Comparison of ENCODE assay signal across 29 cellular contexts in genomic region chr6:29679962-29680361, GRCh38. TPM values are rescaled to one million over a fixed set of nuclear protein-coding genes. Genes with fewer than 3 reads are reported as not detected.
DNase-seq lines count a peak whose midpoint lies in the region; ATAC-seq and TF ChIP-seq lines count a peak whose summit lies in the region.
"Had no signal": no experiment of that assay in that cellular context is flagged by ENCODE, and none has a peak within 500 bp of the region (broad histone marks: within the 10 kb centered on the region; RNA-seq: fewer than 3 reads in every experiment).

No MANE protein-coding gene starts in this region.

- no peak for TF ChIP-seq CTCF in epithelial cell of esophagus (IDR thresholded peaks at IDR 0.05; ENCODE audit: insufficient read depth, low read depth, low read length, missing control alignments)
- no peak for TF ChIP-seq CTCF in smooth muscle cell (IDR thresholded peaks at IDR 0.05; ENCODE audit: borderline replicate concordance, insufficient read depth, poor library complexity, severe bottlenecking)

- H3K36me3 ChIP-seq in smooth muscle cell (ENCODE audit: low read depth), result no peaks in the 10 kb centered on the region
- H3K36me3 ChIP-seq: esophagus muscularis mucosa, spleen, stomach had no signal

- peak overlapping the region; percentile 60 for H3K4me3 Mint-ChIP-seq in activated CD4-positive, alpha-beta T cell treated with anti-CD3 and anti-CD28 coated beads, Interleukin-2, amount 10 ng/mL, durations not matched to agents 24 days and 14 days
- H3K4me3 Mint-ChIP-seq in stimulated activated effector memory CD8-positive, alpha-beta T cell treated with anti-CD3 and anti-CD28 coated beads, Interleukin-12 subunit alpha, Interleukin-12 subunit beta, amount 100 ng/mL, for 72 hours, result peak overlapping the region; percentile 60
- peak overlapping the region in 1 of 2 donors; percentile 71 for H3K4me3 Mint-ChIP-seq in activated T-cell treated with anti-CD3 and anti-CD28 coated beads, Interleukin-2, amount 50 U/mL, for 72 hours
- H3K4me3 Mint-ChIP-seq: activated T-cell treated with anti-CD3 and anti-CD28 coated beads, Interleukin-2, amount 50 U/mL, for 4 hours; memory B cell; type B pancreatic cell had no signal

- H3K27ac ChIP-seq in smooth muscle cell (ENCODE audit: low read depth), result no peak overlapping the region
- H3K27ac ChIP-seq: esophagus muscularis mucosa, stomach had no signal

- no peaks in the 10 kb centered on the region for H3K27me3 ChIP-seq in smooth muscle cell (ENCODE audit: low read depth)

- DNase-seq in activated CD4-positive, alpha-beta T cell treated with anti-CD3 and anti-CD28 coated beads, Interleukin-2, amount 10 ng/mL, durations not matched to agents 24 days and 14 days, result no peak
- no peak for DNase-seq in activated CD4-positive, alpha-beta T cell treated with anti-CD3 and anti-CD28 coated beads, Interleukin-2, amount 50 U/mL, for 4 hours
- peak; percentile 16 for DNase-seq in UCSD-AML1 (lab: John Stamatoyannopoulos, UW; ENCODE audit: unreplicated experiment)
- DNase-seq in epithelial cell of esophagus (ENCODE audit: low read depth), result peak; percentile 82
- no peak for DNase-seq in stimulated activated effector memory CD8-positive, alpha-beta T cell treated with anti-CD3 and anti-CD28 coated beads, Interleukin-12 subunit alpha, Interleukin-12 subunit beta, amount 100 ng/mL, for 72 hours (ENCODE audit: low spot score in 2 of 2)
- no peak for DNase-seq in activated T-cell treated with anti-CD3 and anti-CD28 coated beads, Interleukin-2, amount 50 U/mL, for 72 hours
- no peak for DNase-seq in smooth muscle cell (lab: John Stamatoyannopoulos, UW; ENCODE audit: unreplicated experiment)
- DNase-seq: activated naive CD4-positive, alpha-beta T cell treated with anti-CD3 and anti-CD28 coated beads, Interleukin-2, amount 50 U/mL, for 16 hours; activated T-cell treated with anti-CD3 and anti-CD28 coated beads, Interleukin-2, amount 50 U/mL, for 4 hours; cerebellar nuclear complex; effector CD4-positive, alpha-beta T cell; NCI-H1436 treated with DMSO at 0.1 percent for 48 hours; NCI-H510A treated with DMSO at 0.1 percent for 48 hours; NK-92 treated with Interleukin-12 subunit alpha and Interleukin-12 subunit beta, amount 100 ng/mL, for 24 hours; spleen; stimulated activated CD4-positive, alpha-beta T cell treated with anti-CD3 and anti-CD28 coated beads, Interleukin-4, amount 100 ng/mL, for 1 hour; stomach; T-helper 9 cell had no signal

- H3K9ac ChIP-seq in smooth muscle cell (ENCODE audit: low read depth), result no peak overlapping the region

- H3K36me3 Mint-ChIP-seq in activated CD4-positive, alpha-beta T cell treated with anti-CD3 and anti-CD28 coated beads, Interleukin-2, amount 10 ng/mL, durations not matched to agents 24 days and 14 days (ENCODE audit: low read depth), result no peaks in the 10 kb centered on the region
- H3K36me3 Mint-ChIP-seq in stimulated activated effector memory CD8-positive, alpha-beta T cell treated with anti-CD3 and anti-CD28 coated beads, Interleukin-12 subunit alpha, Interleukin-12 subunit beta, amount 100 ng/mL, for 72 hours, result no peaks in the 10 kb centered on the region
- H3K36me3 Mint-ChIP-seq in activated T-cell treated with anti-CD3 and anti-CD28 coated beads, Interleukin-2, amount 50 U/mL, for 72 hours (ENCODE audit: insufficient read depth in 2 of 2), result no peaks in the 10 kb centered on the region
- H3K36me3 Mint-ChIP-seq: memory B cell, type B pancreatic cell had no signal

- no peak overlapping the region for H3K4me2 ChIP-seq in smooth muscle cell

- H3K4me1 Mint-ChIP-seq in activated CD4-positive, alpha-beta T cell treated with anti-CD3 and anti-CD28 coated beads, Interleukin-2, amount 10 ng/mL, durations not matched to agents 24 days and 14 days, result peaks cover 16% of the 10 kb centered on the region
- H3K4me1 Mint-ChIP-seq in stimulated activated effector memory CD8-positive, alpha-beta T cell treated with anti-CD3 and anti-CD28 coated beads, Interleukin-12 subunit alpha, Interleukin-12 subunit beta, amount 100 ng/mL, for 72 hours, result peaks cover 9% of the 10 kb centered on the region
- H3K4me1 Mint-ChIP-seq in activated T-cell treated with anti-CD3 and anti-CD28 coated beads, Interleukin-2, amount 50 U/mL, for 72 hours (ENCODE audit: low read depth), result peaks cover 30% of the 10 kb centered on the region
- H3K4me1 Mint-ChIP-seq: memory B cell had no signal

- no peaks in the 10 kb centered on the region for H3K4me1 ChIP-seq in smooth muscle cell (ENCODE audit: low read depth)

- no peaks in the 10 kb centered on the region for H3F3A ChIP-seq in smooth muscle cell (ENCODE audit: low read depth)

- H4K20me1 ChIP-seq in smooth muscle cell (ENCODE audit: low read depth), result no peaks in the 10 kb centered on the region

- intact Hi-C loops in activated CD4-positive, alpha-beta T cell treated with anti-CD3 and anti-CD28 coated beads, Interleukin-2, amount 10 ng/mL, durations not matched to agents 24 days and 14 days (cut with micrococcal nuclease), result no loop called here

- peak overlapping the region; percentile 18 for H3K27ac Mint-ChIP-seq in activated CD4-positive, alpha-beta T cell treated with anti-CD3 and anti-CD28 coated beads, Interleukin-2, amount 10 ng/mL, durations not matched to agents 24 days and 14 days
- no peak overlapping the region for H3K27ac Mint-ChIP-seq in stimulated activated effector memory CD8-positive, alpha-beta T cell treated with anti-CD3 and anti-CD28 coated beads, Interleukin-12 subunit alpha, Interleukin-12 subunit beta, amount 100 ng/mL, for 72 hours
- no peak overlapping the region for H3K27ac Mint-ChIP-seq in activated T-cell treated with anti-CD3 and anti-CD28 coated beads, Interleukin-2, amount 50 U/mL, for 72 hours
- H3K27ac Mint-ChIP-seq: memory B cell, type B pancreatic cell had no signal

- H2AFZ ChIP-seq in smooth muscle cell (ENCODE audit: low read depth), result no peak overlapping the region

- H3K9me3 ChIP-seq in smooth muscle cell (replicated peaks; ENCODE audit: low read depth), result no peaks in the 10 kb centered on the region
- H3K9me3 ChIP-seq: esophagus muscularis mucosa, spleen, stomach had no signal

- H3K4me3 ChIP-seq in epithelial cell of esophagus (ENCODE audit: low read length) (no peak overlapping the region), smooth muscle cell (no peak overlapping the region)

- 70% methylated on average over 13 of the region's 13 CpGs for WGBS in smooth muscle cell (ENCODE audit: low lambda C conversion rate)

- no peak for ATAC-seq in stimulated activated effector memory CD8-positive, alpha-beta T cell treated with anti-CD3 and anti-CD28 coated beads, Interleukin-12 subunit alpha, Interleukin-12 subunit beta, amount 100 ng/mL, for 72 hours
- no peak for ATAC-seq in activated T-cell treated with anti-CD3 and anti-CD28 coated beads, Interleukin-2, amount 50 U/mL, for 72 hours (replicated peaks in 1 of 2)
- no peak for ATAC-seq in HG02981 (IDR thresholded peaks at IDR 0.05; ENCODE audit: unreplicated experiment)
- ATAC-seq: activated CD4-positive, CD25-positive, alpha-beta regulatory T cell treated with anti-CD3 and anti-CD28 coated beads, Interleukin-2, amount 50 U/mL, for 24 hours; activated T-cell treated with anti-CD3 and anti-CD28 coated beads, Interleukin-2, amount 50 U/mL, for 4 hours had no signal

- no peaks in the 10 kb centered on the region for H3K9me3 Mint-ChIP-seq in activated CD4-positive, alpha-beta T cell treated with anti-CD3 and anti-CD28 coated beads, Interleukin-2, amount 10 ng/mL, durations not matched to agents 24 days and 14 days
- H3K9me3 Mint-ChIP-seq in stimulated activated effector memory CD8-positive, alpha-beta T cell treated with anti-CD3 and anti-CD28 coated beads, Interleukin-12 subunit alpha, Interleukin-12 subunit beta, amount 100 ng/mL, for 72 hours, result no peaks in the 10 kb centered on the region
- H3K9me3 Mint-ChIP-seq in activated T-cell treated with anti-CD3 and anti-CD28 coated beads, Interleukin-2, amount 50 U/mL, for 72 hours, result no peaks in the 10 kb centered on the region
- H3K9me3 Mint-ChIP-seq: activated T-cell treated with anti-CD3 and anti-CD28 coated beads, Interleukin-2, amount 50 U/mL, for 4 hours; memory B cell; type B pancreatic cell had no signal

- H3K27me3 Mint-ChIP-seq in activated CD4-positive, alpha-beta T cell treated with anti-CD3 and anti-CD28 coated beads, Interleukin-2, amount 10 ng/mL, durations not matched to agents 24 days and 14 days, result peaks cover 3% of the 10 kb centered on the region
- peaks cover 18% of the 10 kb centered on the region for H3K27me3 Mint-ChIP-seq in activated T-cell treated with anti-CD3 and anti-CD28 coated beads, Interleukin-2, amount 50 U/mL, for 72 hours (ENCODE audit: low read depth)

- no peaks in the 10 kb centered on the region for H3K79me2 ChIP-seq in smooth muscle cell (ENCODE audit: low read depth)

RNA-seq across cellular contexts. Expression of gene ZFP57, which starts 1.0 kb away (rescaled TPM):
- total RNA-seq in activated CD4-positive, alpha-beta T cell treated with anti-CD3 and anti-CD28 coated beads, Interleukin-2, amount 10 ng/mL, durations not matched to agents 24 days and 14 days, result 2.0 and 2.7 TPM in 2 replicates
- total RNA-seq in activated T-cell treated with anti-CD3 and anti-CD28 coated beads, Interleukin-2, amount 50 U/mL, for 72 hours, result 1 to 10 TPM in 1 of 2 donors, not detected in 1; 6.3 TPM
- total RNA-seq in smooth muscle cell, result not detected in 2 replicates
- polyA plus RNA-seq in smooth muscle cell, result 0.38 TPM in 1 of 2 replicates, not detected in the other
- total RNA-seq: A673; activated T-cell treated with anti-CD3 and anti-CD28 coated beads, Interleukin-2, amount 50 U/mL, for 4 hours; SK-MEL-5; stomach had no signal

RNA-seq across cellular contexts. Expression of gene MOG, which starts 23.1 kb away (rescaled TPM):
- total RNA-seq in activated CD4-positive, alpha-beta T cell treated with anti-CD3 and anti-CD28 coated beads, Interleukin-2, amount 10 ng/mL, durations not matched to agents 24 days and 14 days, result not detected in 2 replicates
- total RNA-seq in activated T-cell treated with anti-CD3 and anti-CD28 coated beads, Interleukin-2, amount 50 U/mL, for 72 hours, result not detected
- not detected in 2 replicates for total RNA-seq in smooth muscle cell
- not detected in 2 replicates for polyA plus RNA-seq in smooth muscle cell
- total RNA-seq: A673; activated T-cell treated with anti-CD3 and anti-CD28 coated beads, Interleukin-2, amount 50 U/mL, for 4 hours; astrocyte; esophagus muscularis mucosa; osteoblast; renal cortical epithelial cell; SK-MEL-5; spleen; stomach had no signal
- polyA plus RNA-seq: BJ, spleen, stomach had no signal

RNA-seq across cellular contexts. Expression of gene HLA-F, which starts 43.3 kb away (rescaled TPM):
- total RNA-seq in activated CD4-positive, alpha-beta T cell treated with anti-CD3 and anti-CD28 coated beads, Interleukin-2, amount 10 ng/mL, durations not matched to agents 24 days and 14 days, result 254 and 270 TPM in 2 replicates
- total RNA-seq in activated T-cell treated with anti-CD3 and anti-CD28 coated beads, Interleukin-2, amount 50 U/mL, for 72 hours, result 100 to 1,000 TPM; 238 to 275 TPM
- 2.7 and 6.9 TPM in 2 replicates for total RNA-seq in smooth muscle cell
- 5.6 and 7.0 TPM in 2 replicates for polyA plus RNA-seq in smooth muscle cell
- total RNA-seq: A673 had no signal

RNA-seq across cellular contexts. Expression of gene GABBR1, which starts 47.0 kb away (rescaled TPM):
- 20.4 and 24.0 TPM in 2 replicates for total RNA-seq in activated CD4-positive, alpha-beta T cell treated with anti-CD3 and anti-CD28 coated beads, Interleukin-2, amount 10 ng/mL, durations not matched to agents 24 days and 14 days
- total RNA-seq in activated T-cell treated with anti-CD3 and anti-CD28 coated beads, Interleukin-2, amount 50 U/mL, for 72 hours, result 10 to 100 TPM; 21.7 to 26.6 TPM
- 26.0 and 43.9 TPM in 2 replicates for total RNA-seq in smooth muscle cell
- 13.2 and 24.0 TPM in 2 replicates for polyA plus RNA-seq in smooth muscle cell

Comparison
In these comparisons a context has a peak if more than half of its experiments do, and no peak if none do; other contexts are left out.
1. DNase-seq: peak in UCSD-AML1 (single experiment) and epithelial cell of esophagus (single experiment); none in activated CD4-positive, alpha-beta T cell treated with anti-CD3 and anti-CD28 coated beads, Interleukin-2, amount 10 ng/mL, durations not matched to agents 24 days and 14 days (single experiment), activated CD4-positive, alpha-beta T cell treated with anti-CD3 and anti-CD28 coated beads, Interleukin-2, amount 50 U/mL, for 4 hours (0 of 2), stimulated activated effector memory CD8-positive, alpha-beta T cell treated with anti-CD3 and anti-CD28 coated beads, Interleukin-12 subunit alpha, Interleukin-12 subunit beta, amount 100 ng/mL, for 72 hours (0 of 2), activated T-cell treated with anti-CD3 and anti-CD28 coated beads, Interleukin-2, amount 50 U/mL, for 72 hours (0 of 2) and smooth muscle cell (single experiment).
2. RNA of gene HLA-F, which starts 43.3 kb away (total RNA-seq): 238 to 275 TPM in activated T-cell treated with anti-CD3 and anti-CD28 coated beads, Interleukin-2, amount 50 U/mL, for 72 hours and 254 to 270 TPM in activated CD4-positive, alpha-beta T cell treated with anti-CD3 and anti-CD28 coated beads, Interleukin-2, amount 10 ng/mL, durations not matched to agents 24 days and 14 days; 2.7 to 6.9 TPM in smooth muscle cell; every median in the first group is over 10 times any median in the second.